In genomic region chr21:36643374-36644250, GRCh38 we compare ENCODE assay signal across 3 cellular contexts.
TF ChIP-seq lines count a peak whose summit lies in the region.

No MANE protein-coding gene starts in this region.

TF ChIP-seq in GM23338, 12 proteins besides CTCF, POLR2A, EP300 and RAD21 (continued from another document and continues in another):
- TF ChIP-seq ZNF331 (CRISPR knock-in tag; IDR thresholded peaks at IDR 0.05; ENCODE audit: low read depth) (no peak), EZH2 (IDR thresholded peaks at IDR 0.05; ENCODE audit: low read depth, unreplicated experiment) (no peak), POLR2AphosphoS5 (IDR thresholded peaks at IDR 0.05; ENCODE audit: low read depth) (no peak), EZH2phosphoT487 (IDR thresholded peaks at IDR 0.05; ENCODE audit: unreplicated experiment) (no peak), ZNF114 (CRISPR knock-in tag; IDR thresholded peaks at IDR 0.05) (no peak), JUNB (IDR thresholded peaks at IDR 0.05; ENCODE audit: unreplicated experiment) (no peak)
- TF ChIP-seq, protein P1, sequence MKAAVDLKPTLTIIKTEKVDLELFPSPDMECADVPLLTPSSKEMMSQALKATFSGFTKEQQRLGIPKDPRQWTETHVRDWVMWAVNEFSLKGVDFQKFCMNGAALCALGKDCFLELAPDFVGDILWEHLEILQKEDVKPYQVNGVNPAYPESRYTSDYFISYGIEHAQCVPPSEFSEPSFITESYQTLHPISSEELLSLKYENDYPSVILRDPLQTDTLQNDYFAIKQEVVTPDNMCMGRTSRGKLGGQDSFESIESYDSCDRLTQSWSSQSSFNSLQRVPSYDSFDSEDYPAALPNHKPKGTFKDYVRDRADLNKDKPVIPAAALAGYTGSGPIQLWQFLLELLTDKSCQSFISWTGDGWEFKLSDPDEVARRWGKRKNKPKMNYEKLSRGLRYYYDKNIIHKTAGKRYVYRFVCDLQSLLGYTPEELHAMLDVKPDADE (IDR thresholded peaks at IDR 0.05) = no peak

TF ChIP-seq in WTC11, 78 proteins besides CTCF, POLR2A, EP300 and RAD21 (continued from another document):
- no peak for TF ChIP-seq MYBL2 (CRISPR knock-in tag; IDR thresholded peaks at IDR 0.05)
- no peak for TF ChIP-seq ZNF423 (CRISPR knock-in tag; IDR thresholded peaks at IDR 0.05)

TF ChIP-seq in H1, 55 proteins besides CTCF, POLR2A, EP300 and RAD21 (continued from another document):
- TF ChIP-seq CHD7 (IDR thresholded peaks at IDR 0.05; ENCODE audit: insufficient replicate concordance, low read length) (no peak), CEBPB (IDR thresholded peaks at IDR 0.05; ENCODE audit: low read depth, low read length) (no peak), TAF7 (optimal IDR thresholded peaks at IDR 0.05; ENCODE audit: borderline replicate concordance, low read depth, low read length) (no peak), RFX5 (IDR thresholded peaks at IDR 0.05; ENCODE audit: borderline replicate concordance, low read depth, low read length) (no peak), SIN3A (conservative IDR thresholded peaks at IDR 0.05 in 1 of 2, IDR thresholded peaks at IDR 0.05 in 1 of 2; ENCODE audit: low read depth in 1 of 2, low read length in 2 of 2) (no peak), SRF (IDR thresholded peaks at IDR 0.05; ENCODE audit: low read depth, low read length) (no peak), NANOG (IDR thresholded peaks at IDR 0.05; ENCODE audit: insufficient read depth, low read depth, low read length, poor library complexity, severe bottlenecking) (no peak), RNF2 (IDR thresholded peaks at IDR 0.05; ENCODE audit: borderline replicate concordance, low read depth, low read length, missing control alignments, poor library complexity, severe bottlenecking) (no peak), BRCA1 (IDR thresholded peaks at IDR 0.05; ENCODE audit: low read depth, low read length) (no peak), CREB1 (IDR thresholded peaks at IDR 0.05) (no peak), CBX5 (IDR thresholded peaks at IDR 0.05; ENCODE audit: low read depth, low read length) (no peak), CHD2 (IDR thresholded peaks at IDR 0.05; ENCODE audit: low read length) (no peak), POU5F1 (IDR thresholded peaks at IDR 0.05; ENCODE audit: low read depth, low read length) (no peak), POLR2AphosphoS5 (IDR thresholded peaks at IDR 0.05; ENCODE audit: low read depth, low read length) (no peak)
